Comparison of ENCODE assay signal across 8 cellular contexts in the genomic region with DNA sequence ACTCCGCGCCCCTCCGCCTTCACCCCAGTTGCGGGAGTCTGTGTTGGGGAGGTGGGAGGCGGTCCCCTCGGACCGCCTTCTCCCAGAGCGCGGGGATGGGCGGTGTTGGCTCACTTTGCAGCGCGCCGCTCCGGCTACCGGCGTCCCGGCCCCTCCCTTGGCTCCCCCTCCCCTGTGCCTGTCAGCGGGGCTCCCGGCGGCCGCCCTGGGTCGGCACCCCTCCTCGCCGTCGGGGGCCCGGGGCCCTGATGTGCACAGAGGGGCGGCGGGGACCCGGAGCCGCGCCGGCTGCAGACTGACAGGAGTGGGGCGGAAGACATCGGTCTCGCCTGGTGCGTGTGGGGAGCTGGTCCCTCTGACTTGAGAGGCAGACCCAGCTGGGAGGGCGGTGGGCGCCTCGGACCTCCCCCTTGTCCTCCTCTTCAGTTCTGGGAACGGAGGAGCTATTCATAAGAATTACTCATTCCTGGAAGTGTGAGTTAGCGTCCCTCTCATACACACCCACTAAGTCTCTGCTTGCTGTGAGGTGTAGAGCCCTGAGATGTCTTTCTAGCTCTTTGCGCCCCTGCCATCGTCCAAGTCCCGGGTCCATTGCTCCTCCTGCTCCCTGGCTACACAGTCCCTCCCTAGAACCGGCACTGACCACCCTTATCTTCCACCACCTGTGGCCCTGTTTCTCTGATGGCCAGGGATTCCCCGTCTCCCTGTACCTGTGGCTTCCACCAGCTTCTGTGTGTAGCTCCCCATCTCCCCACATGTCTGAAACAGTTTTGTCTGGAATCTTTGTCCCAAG. TPM values are rescaled to one million over a fixed set of nuclear protein-coding genes. Genes with fewer than 3 reads are reported as not detected.
DNase-seq lines count a peak whose midpoint lies in the region; ATAC-seq, FAIRE-seq and TF ChIP-seq lines count a peak whose summit lies in the region.

No MANE protein-coding gene starts in this region.

- H3K9me3 ChIP-seq in GM23248 (ENCODE audit: low read depth) (no peaks in the 10 kb centered on the region), endothelial cell of umbilical vein (replicated peaks; ENCODE audit: control insufficient read depth, insufficient read depth, low read length) (no peaks in the 10 kb centered on the region), muscle layer of duodenum (ENCODE audit: control insufficient read depth in 1 of 2, low read length in 2 of 2) (no peaks in the 10 kb centered on the region), uterus (no peaks in the 10 kb centered on the region)

- CTCF ChIA-PET in T-cell (lab: Charles Lee) (no interaction called here), endothelial cell of umbilical vein (lab: Charles Lee) (interaction anchor here (0.7 to 4.1 kb wide), 14 partner anchors 7 to 247 kb away, joined by 3 to 48 read pairs (median 6); no protein-coding TSS in a partner anchor)

- POLR2A ChIA-PET in T-cell (lab: Charles Lee) (no interaction called here), endothelial cell of umbilical vein (lab: Charles Lee) (no interaction called here)

- intact Hi-C loops in endothelial cell of umbilical vein (cut with micrococcal nuclease), result loop anchor here (1.0 to 5.0 kb wide), 5 partner anchors 43 to 523 kb away; no protein-coding TSS in a partner anchor
- intact Hi-C loops in uterus (cut with DNase I; ENCODE audit: low total_unique reads), result loop anchor here (5.0 kb wide), 1 partner anchor 38 kb away; no protein-coding TSS in a partner anchor

- dilution Hi-C loops in endothelial cell of umbilical vein (cut with MboI; ENCODE audit: extremely low pct_ligation_motif_present, low sequenced_read_pairs), result no loop called here

- FAIRE-seq in endothelial cell of umbilical vein (lab: Jason Lieb, UNC), result no peak

- TF ChIP-seq POLR2A in endothelial cell of umbilical vein (IDR thresholded peaks at IDR 0.05; ENCODE audit: low read depth, low read length) (no peak), uterus (IDR thresholded peaks at IDR 0.05) (no peak)

- ATAC-seq in T-cell (replicated peaks in 1 of 4) (peak in 3 of 4 experiments; percentile 9 to 30 (median 21)), GM19328 (IDR thresholded peaks at IDR 0.05; ENCODE audit: unreplicated experiment) (no peak)

- no peaks in the 10 kb centered on the region for H3K36me3 Mint-ChIP-seq in T-cell

- no peaks in the 10 kb centered on the region for H3K9me1 ChIP-seq in endothelial cell of umbilical vein (replicated peaks; ENCODE audit: control insufficient read depth, extremely low read depth, insufficient read depth, low read length)

- H3K27me3 Mint-ChIP-seq in T-cell, result peaks cover 23 to 35% of the 10 kb centered on the region in 2 donors

- H3K27ac ChIP-seq in GM23248 (no peak overlapping the region), endothelial cell of umbilical vein (ENCODE audit: insufficient read depth, low read depth, low read length) (no peak overlapping the region), muscle layer of duodenum (ENCODE audit: low read length) (no peak overlapping the region), uterus (peak overlapping the region; percentile 86 to 90)

- in situ Hi-C loops in GM23248 (cut with MboI), result no loop called here

- H3K9ac ChIP-seq in GM23248 (peak overlapping the region; percentile 43), endothelial cell of umbilical vein (replicated peaks; ENCODE audit: extremely low read depth, insufficient read depth, low read length) (peak overlapping the region; percentile 52)

- no peaks in the 10 kb centered on the region for H3K9me2 ChIP-seq in GM23248 (ENCODE audit: insufficient read depth)

- WGBS in GM23248 (ENCODE audit: low coverage in 1 of 2, low lambda C conversion rate in 2 of 2, missing lambda C conversion rate in 2 of 2), 2 experiments, result 8 to 10% methylated on average over 18 to 22 of the region's 46 CpGs

- H3K4me3 ChIP-seq in GM23248, result peak overlapping the region; percentile 90
- peak overlapping the region; percentile 71 to 96 (median 75) for H3K4me3 ChIP-seq in endothelial cell of umbilical vein (replicated peaks in 1 of 3; ENCODE audit: insufficient read depth in 1 of 3, low read depth in 1 of 3, low read length in 3 of 3)
- H3K4me3 ChIP-seq in muscle layer of duodenum (ENCODE audit: low read depth in 1 of 2, low read length in 2 of 2), result peak overlapping the region; percentile 51 to 78
- peak overlapping the region; percentile 58 to 73 for H3K4me3 ChIP-seq in uterus

- H4K20me1 ChIP-seq in GM23248 (ENCODE audit: insufficient read depth) (no peaks in the 10 kb centered on the region), endothelial cell of umbilical vein (replicated peaks; ENCODE audit: control insufficient read depth, extremely low read depth, insufficient read depth, low read length) (peaks cover 3% of the 10 kb centered on the region)

- H3K9me3 Mint-ChIP-seq in T-cell, result peaks cover 0 to 4% (median 3%) of the 10 kb centered on the region in 3 donors

- H3K4me1 ChIP-seq in GM23248 (ENCODE audit: insufficient read depth) (no peaks in the 10 kb centered on the region), endothelial cell of umbilical vein (ENCODE audit: control insufficient read depth, extremely low read depth, insufficient read depth, low read length) (peaks cover 6% of the 10 kb centered on the region), muscle layer of duodenum (ENCODE audit: control insufficient read depth in 1 of 2, insufficient read depth in 2 of 2, low read length in 2 of 2) (peaks cover 4 to 7% of the 10 kb centered on the region in 2 donors), uterus (no peaks in the 10 kb centered on the region)

- H3K36me3 ChIP-seq in GM23248 (ENCODE audit: low read depth) (no peaks in the 10 kb centered on the region), endothelial cell of umbilical vein (ENCODE audit: control insufficient read depth in 2 of 2, extremely low read depth in 1 of 2, insufficient read depth in 2 of 2, low read length in 2 of 2) (no peaks in the 10 kb centered on the region), muscle layer of duodenum (ENCODE audit: control insufficient read depth in 1 of 2, insufficient read depth in 2 of 2, low read length in 2 of 2) (no peaks in the 10 kb centered on the region), uterus (no peaks in the 10 kb centered on the region)

- peak overlapping the region; percentile 55 to 82 (median 63) for H3K4me3 Mint-ChIP-seq in T-cell

- H3K79me2 ChIP-seq in GM23248 (ENCODE audit: insufficient read depth), result no peaks in the 10 kb centered on the region
- no peaks in the 10 kb centered on the region for H3K79me2 ChIP-seq in endothelial cell of umbilical vein (ENCODE audit: control insufficient read depth, insufficient read depth, low read length)

- H3K4me1 Mint-ChIP-seq in T-cell, result peaks cover 10 to 14% (median 13%) of the 10 kb centered on the region in 3 donors

- TF ChIP-seq CTCF in endothelial cell of umbilical vein (IDR thresholded peaks at IDR 0.05; ENCODE audit: extremely low read depth in 1 of 2, insufficient read depth in 1 of 2, low read depth in 1 of 2, low read length in 2 of 2) (no peak), uterus (IDR thresholded peaks at IDR 0.05) (no peak)

- H3K4me2 ChIP-seq in GM23248 (ENCODE audit: unreplicated experiment), result peak overlapping the region; percentile 83
- H3K4me2 ChIP-seq in endothelial cell of umbilical vein (ENCODE audit: insufficient read depth, low read length), result peak overlapping the region; percentile 82

- no peaks in the 10 kb centered on the region for H3F3A ChIP-seq in GM23248 (ENCODE audit: insufficient read depth)

- H3K27me3 ChIP-seq in GM23248 (replicated peaks; ENCODE audit: insufficient read depth) (peaks cover 33% of the 10 kb centered on the region), endothelial cell of umbilical vein (ENCODE audit: control insufficient read depth in 2 of 2, insufficient read depth in 2 of 2, low read length in 2 of 2) (peaks cover 19 to 31% of the 10 kb centered on the region in 2 experiments), muscle layer of duodenum (ENCODE audit: low read depth, low read length) (peaks cover 18% of the 10 kb centered on the region), uterus (no peaks in the 10 kb centered on the region)

- BruUV-seq in endothelial cell of umbilical vein (replicated peaks; lab: Mats Ljungman, UMichigan), result no TSS peak

- H3K27ac Mint-ChIP-seq in T-cell, result no peak overlapping the region

- H2AFZ ChIP-seq in GM23248, result peak overlapping the region; percentile 81
- peak overlapping the region; percentile 97 for H2AFZ ChIP-seq in endothelial cell of umbilical vein (ENCODE audit: low read depth, low read length)

- DNase-seq in GM23248 (peak; percentile 59), T-cell (peak in 2 of 34 experiments; percentile 2 to 5), endothelial cell of umbilical vein (ENCODE audit: low read depth, low spot score) (peak; percentile 27), uterus (peak; percentile 36 to 39), NOMO-1 treated with DMSO at 0.1 percent for 48 hours (lab: John Stamatoyannopoulos, UW; ENCODE audit: unreplicated experiment) (no peak), mucosa of gallbladder (ENCODE audit: low spot score) (no peak)

RNA-seq across cellular contexts. Expression of a gene that starts 1.0 kb away (rescaled TPM):
- 4.0 and 16.1 TPM in 2 replicates for total RNA-seq in GM23248 (2014; rRNA removed; shearing (Covaris generic))
- 0.98 and 1.4 TPM in 2 replicates for polyA plus RNA-seq in GM23248 (2016; fragmentation: Nextera tagmentation; extraction: Ambion mirVana)
- total RNA-seq in T-cell, result 10 to 100 TPM in 1 of 5 donors, 1 to 10 TPM in 4; 3.8 to 12.7 (median 6.8) TPM
- total RNA-seq in endothelial cell of umbilical vein, result 16.2 and 19.6 TPM in 2 replicates
- polyA plus RNA-seq in endothelial cell of umbilical vein, result 5.8 and 6.5 TPM in 2 replicates
- 6.2 and 7.5 TPM in 2 replicates for polyA plus RNA-seq in endothelial cell of umbilical vein (2011; cell fraction: cytosol; rRNA removed)
- polyA plus RNA-seq in endothelial cell of umbilical vein (2011; cell fraction: nucleus; rRNA removed), result 24.5 and 32.1 TPM in 2 replicates
- 5.1 and 5.4 TPM in 2 replicates for polyA plus RNA-seq in endothelial cell of umbilical vein (2012)
- 44.0 and 58.3 TPM in 2 replicates for polyA minus RNA-seq in endothelial cell of umbilical vein
- polyA minus RNA-seq in endothelial cell of umbilical vein (2011; cell fraction: cytosol; rRNA and poly(A)+ RNA removed), result not detected
- polyA minus RNA-seq in endothelial cell of umbilical vein (2011; cell fraction: nucleus; rRNA and poly(A)+ RNA removed), result 92.0 and 98.6 TPM in 2 replicates
- 10 to 100 TPM; 25.3 to 94.1 (median 63.6) TPM for total RNA-seq in uterus
- 69.0 TPM for total RNA-seq in mucosa of gallbladder

RNA-seq across cellular contexts. Expression of a gene that starts 42.3 kb away (rescaled TPM):
- not detected in 2 replicates for total RNA-seq in GM23248 (2014; rRNA removed; shearing (Covaris generic))
- not detected in 2 replicates for polyA plus RNA-seq in GM23248 (2016; fragmentation: Nextera tagmentation; extraction: Ambion mirVana)
- not detected for total RNA-seq in T-cell
- not detected in 2 replicates for total RNA-seq in endothelial cell of umbilical vein
- polyA plus RNA-seq in endothelial cell of umbilical vein, result not detected in 2 replicates
- polyA plus RNA-seq in endothelial cell of umbilical vein (2011; cell fraction: cytosol; rRNA removed), result not detected in 2 replicates
- not detected in 2 replicates for polyA plus RNA-seq in endothelial cell of umbilical vein (2011; cell fraction: nucleus; rRNA removed)
- polyA plus RNA-seq in endothelial cell of umbilical vein (2012), result not detected in 2 replicates
- not detected in 2 replicates for polyA minus RNA-seq in endothelial cell of umbilical vein
- not detected for polyA minus RNA-seq in endothelial cell of umbilical vein (2011; cell fraction: cytosol; rRNA and poly(A)+ RNA removed)
- polyA minus RNA-seq in endothelial cell of umbilical vein (2011; cell fraction: nucleus; rRNA and poly(A)+ RNA removed), result not detected in 2 replicates
- not detected for total RNA-seq in uterus
- total RNA-seq in mucosa of gallbladder, result not detected

Comparison
In these comparisons a context has a peak if more than half of its experiments do, and no peak if none do; other contexts are left out.
1. DNase-seq: peak in GM23248 (single experiment), endothelial cell of umbilical vein (single experiment) and uterus (2 of 2); none in NOMO-1 treated with DMSO at 0.1 percent for 48 hours (single experiment) and mucosa of gallbladder (single experiment).
2. H3K27ac ChIP-seq: peak in uterus (2 of 2); none in GM23248 (single experiment), endothelial cell of umbilical vein (single experiment) and muscle layer of duodenum (single experiment).
3. Peak in every context shown above with its lines, with median percentiles within 50 percentile points of each other: H3K4me3 ChIP-seq.